ENCODE assay signal across 1 cellular context in the genomic region with DNA sequence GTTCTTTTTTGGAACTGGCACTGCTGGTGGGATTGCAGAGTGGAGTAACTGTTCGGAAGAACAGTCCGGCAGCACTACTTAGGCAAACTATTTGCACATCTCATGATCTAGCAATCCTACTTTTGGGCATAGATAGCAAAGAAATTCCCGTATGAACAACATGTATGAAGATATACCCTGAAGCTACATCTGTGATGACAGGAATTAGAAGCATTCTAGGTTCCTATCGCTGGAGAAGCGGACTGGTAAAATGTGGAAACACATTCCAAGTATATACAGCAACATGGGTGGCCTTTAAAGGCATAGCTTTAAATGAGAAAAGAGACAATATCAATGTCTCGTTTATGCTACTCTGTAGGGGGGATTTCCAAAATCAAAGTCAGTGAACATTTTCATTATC.
TF ChIP-seq lines count a peak whose summit lies in the region.

No MANE protein-coding gene starts in this region.

TF ChIP-seq in GM23338, 12 proteins besides CTCF, POLR2A, EP300 and RAD21 (continued from another document):
- TF ChIP-seq, protein P1, sequence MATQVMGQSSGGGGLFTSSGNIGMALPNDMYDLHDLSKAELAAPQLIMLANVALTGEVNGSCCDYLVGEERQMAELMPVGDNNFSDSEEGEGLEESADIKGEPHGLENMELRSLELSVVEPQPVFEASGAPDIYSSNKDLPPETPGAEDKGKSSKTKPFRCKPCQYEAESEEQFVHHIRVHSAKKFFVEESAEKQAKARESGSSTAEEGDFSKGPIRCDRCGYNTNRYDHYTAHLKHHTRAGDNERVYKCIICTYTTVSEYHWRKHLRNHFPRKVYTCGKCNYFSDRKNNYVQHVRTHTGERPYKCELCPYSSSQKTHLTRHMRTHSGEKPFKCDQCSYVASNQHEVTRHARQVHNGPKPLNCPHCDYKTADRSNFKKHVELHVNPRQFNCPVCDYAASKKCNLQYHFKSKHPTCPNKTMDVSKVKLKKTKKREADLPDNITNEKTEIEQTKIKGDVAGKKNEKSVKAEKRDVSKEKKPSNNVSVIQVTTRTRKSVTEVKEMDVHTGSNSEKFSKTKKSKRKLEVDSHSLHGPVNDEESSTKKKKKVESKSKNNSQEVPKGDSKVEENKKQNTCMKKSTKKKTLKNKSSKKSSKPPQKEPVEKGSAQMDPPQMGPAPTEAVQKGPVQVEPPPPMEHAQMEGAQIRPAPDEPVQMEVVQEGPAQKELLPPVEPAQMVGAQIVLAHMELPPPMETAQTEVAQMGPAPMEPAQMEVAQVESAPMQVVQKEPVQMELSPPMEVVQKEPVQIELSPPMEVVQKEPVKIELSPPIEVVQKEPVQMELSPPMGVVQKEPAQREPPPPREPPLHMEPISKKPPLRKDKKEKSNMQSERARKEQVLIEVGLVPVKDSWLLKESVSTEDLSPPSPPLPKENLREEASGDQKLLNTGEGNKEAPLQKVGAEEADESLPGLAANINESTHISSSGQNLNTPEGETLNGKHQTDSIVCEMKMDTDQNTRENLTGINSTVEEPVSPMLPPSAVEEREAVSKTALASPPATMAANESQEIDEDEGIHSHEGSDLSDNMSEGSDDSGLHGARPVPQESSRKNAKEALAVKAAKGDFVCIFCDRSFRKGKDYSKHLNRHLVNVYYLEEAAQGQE (IDR thresholded peaks at IDR 0.05; ENCODE audit: unreplicated experiment), result no peak
- TF ChIP-seq CREB1 (CRISPR knock-in tag; IDR thresholded peaks at IDR 0.05; ENCODE audit: low read depth), result no peak
